1 cellular context compared by ENCODE assay signal in the genomic region with DNA sequence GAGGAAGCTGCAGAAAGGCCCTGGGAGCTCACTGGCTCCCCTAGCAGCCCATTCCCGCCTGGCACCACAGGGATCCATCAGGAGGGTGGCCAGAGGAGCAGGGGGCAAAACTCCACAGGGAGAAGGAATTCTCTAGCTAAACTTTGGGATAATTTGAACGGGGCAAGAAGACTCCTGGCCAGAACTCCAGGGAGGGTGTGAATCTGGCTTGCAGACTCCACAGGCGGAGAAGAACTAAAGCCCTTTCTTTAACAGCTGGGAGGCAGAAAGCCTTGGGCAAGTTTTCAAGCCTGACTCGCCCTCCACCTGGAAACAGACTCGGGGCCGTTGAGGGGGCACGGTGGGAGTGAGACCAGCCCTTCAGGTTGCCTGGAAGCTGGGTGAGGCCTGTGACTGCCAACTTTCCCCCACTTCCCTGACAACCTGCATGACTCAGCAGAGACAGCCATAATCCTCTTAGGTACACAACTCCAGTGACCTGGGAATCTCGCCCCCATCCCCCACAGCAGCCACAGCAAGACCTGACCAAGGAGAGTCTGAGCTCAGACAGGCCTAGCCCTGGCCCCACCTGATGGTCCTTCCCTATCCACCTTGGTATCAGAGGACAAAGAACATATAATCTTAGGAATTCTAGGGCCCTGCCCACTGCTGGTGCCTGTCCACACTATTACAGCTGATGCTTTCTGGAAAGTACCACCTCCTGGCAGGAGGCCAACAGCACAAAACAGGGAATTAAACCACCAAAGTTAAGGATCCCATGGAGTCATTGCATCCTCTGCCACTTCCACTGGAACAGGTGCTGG.
TF ChIP-seq lines count a peak whose summit lies in the region.

No MANE protein-coding gene starts in this region.

TF ChIP-seq in K562, 482 proteins besides CTCF, POLR2A, EP300 and RAD21:
- TF ChIP-seq, protein P1, sequence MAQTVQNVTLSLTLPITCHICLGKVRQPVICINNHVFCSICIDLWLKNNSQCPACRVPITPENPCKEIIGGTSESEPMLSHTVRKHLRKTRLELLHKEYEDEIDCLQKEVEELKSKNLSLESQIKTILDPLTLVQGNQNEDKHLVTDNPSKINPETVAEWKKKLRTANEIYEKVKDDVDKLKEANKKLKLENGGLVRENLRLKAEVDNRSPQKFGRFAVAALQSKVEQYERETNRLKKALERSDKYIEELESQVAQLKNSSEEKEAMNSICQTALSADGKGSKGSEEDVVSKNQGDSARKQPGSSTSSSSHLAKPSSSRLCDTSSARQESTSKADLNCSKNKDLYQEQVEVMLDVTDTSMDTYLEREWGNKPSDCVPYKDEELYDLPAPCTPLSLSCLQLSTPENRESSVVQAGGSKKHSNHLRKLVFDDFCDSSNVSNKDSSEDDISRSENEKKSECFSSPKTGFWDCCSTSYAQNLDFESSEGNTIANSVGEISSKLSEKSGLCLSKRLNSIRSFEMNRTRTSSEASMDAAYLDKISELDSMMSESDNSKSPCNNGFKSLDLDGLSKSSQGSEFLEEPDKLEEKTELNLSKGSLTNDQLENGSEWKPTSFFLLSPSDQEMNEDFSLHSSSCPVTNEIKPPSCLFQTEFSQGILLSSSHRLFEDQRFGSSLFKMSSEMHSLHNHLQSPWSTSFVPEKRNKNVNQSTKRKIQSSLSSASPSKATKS (CRISPR knock-in tag; IDR thresholded peaks at IDR 0.05), result no peak
- no peak for TF ChIP-seq HCFC1 (IDR thresholded peaks at IDR 0.05; ENCODE audit: low read depth, low read length)
- peak; percentile 86 for TF ChIP-seq NFIC (IDR thresholded peaks at IDR 0.05)
